In genomic region chr14:104802120-104802912, GRCh38 we compare ENCODE assay signal across 13 cellular contexts. TPM values are rescaled to one million over a fixed set of nuclear protein-coding genes. Genes with fewer than 3 reads are reported as not detected.
A peak's percentile ranks its signal among the peaks of the same experiment; 100 is the strongest.
DNase-seq lines count a peak whose midpoint lies in the region; ATAC-seq and TF ChIP-seq lines count a peak whose summit lies in the region.
"Had no signal": no experiment of that assay in that cellular context is flagged by ENCODE, and none has a peak within 500 bp of the region (broad histone marks: within the 10 kb centered on the region; RNA-seq: fewer than 3 reads in every experiment).

No MANE protein-coding gene starts in this region.

- H3K79me2 ChIP-seq in GM23338 (replicated peaks; ENCODE audit: insufficient read depth) = no peaks in the 10 kb centered on the region

- 0 out of 2 replicates have a peak, but pooled peaks cover 3% of the 10 kb centered on the region for H3K9me2 ChIP-seq in GM23338 (ENCODE audit: insufficient read depth)

- TF ChIP-seq CTCF in CD14-positive monocyte (IDR thresholded peaks at IDR 0.05) = no peak
- no peak for TF ChIP-seq CTCF in GM23338 (conservative IDR thresholded peaks at IDR 0.05; ENCODE audit: low read depth in 2 of 2)
- TF ChIP-seq CTCF in nephron (IDR thresholded peaks at IDR 0.05; ENCODE audit: unreplicated experiment in 3 of 3) = no peak
- TF ChIP-seq CTCF in omental fat pad (IDR thresholded peaks at IDR 0.05) = no peak

- H3K27ac ChIP-seq in GM23338 (ENCODE audit: low read depth) = no peak overlapping the region
- H3K27ac ChIP-seq: neutrophil had no signal

- no peaks in the 10 kb centered on the region for H4K20me1 ChIP-seq in GM23338 (replicated peaks; ENCODE audit: insufficient read depth)

- H3K4me1 Mint-ChIP-seq in CD14-positive monocyte (peaks cover 29% of the 10 kb centered on the region), GM23338 (peaks cover 22% of the 10 kb centered on the region), nephron (peaks cover 15% of the 10 kb centered on the region)
- peaks cover 27% of the 10 kb centered on the region for H3K4me1 Mint-ChIP-seq in activated naive CD8-positive, alpha-beta T cell (ENCODE audit: low read depth)

- no peak overlapping the region for H2AFZ ChIP-seq in GM23338

- intact Hi-C loops in CD14-positive monocyte (cut with micrococcal nuclease) = no loop called here

- H3K27me3 ChIP-seq in GM23338 (ENCODE audit: insufficient read depth) = peaks cover 48% of the 10 kb centered on the region

- ATAC-seq in GM23338 (no peak), HG02938 (IDR thresholded peaks at IDR 0.05; ENCODE audit: unreplicated experiment) (no peak), omental fat pad (ENCODE audit: low FRiP score) (no peak)

- H3F3A ChIP-seq in GM23338 (replicated peaks; ENCODE audit: low read depth) = peaks cover 12% of the 10 kb centered on the region; the same call in 1 of the 2 replicates

- DNase-seq in CD14-positive monocyte (ENCODE audit: low spot score) (no peak), GM23338 (ENCODE audit: low spot score) (no peak), NCI-H187 treated with DMSO at 0.1 percent for 48 hours (lab: John Stamatoyannopoulos, UW) (no peak), NOMO-1 treated with dmso at 0.1 percent for 144 hours (lab: John Stamatoyannopoulos, UW; ENCODE audit: unreplicated experiment) (no peak), omental fat pad (ENCODE audit: low spot score) (no peak)
- DNase-seq: activated CD4-positive, alpha-beta T cell treated with anti-CD3 and anti-CD28 coated beads for 1 hour; dermis blood vessel endothelial cell; kidney; SHP77 had no signal

- H3K27me3 Mint-ChIP-seq in CD14-positive monocyte (ENCODE audit: low read depth in 3 of 3) (peaks cover 20 to 45% (median 33%) of the 10 kb centered on the region in 3 donors), GM23338 (ENCODE audit: insufficient read depth, low read depth, poor library complexity) (peaks cover 60% of the 10 kb centered on the region), nephron (ENCODE audit: low read depth) (peaks cover 18% of the 10 kb centered on the region)
- H3K27me3 Mint-ChIP-seq in activated naive CD8-positive, alpha-beta T cell = no peaks in the 10 kb centered on the region

- H3K27ac Mint-ChIP-seq in CD14-positive monocyte (peak overlapping the region in 1 of 7 donors; percentile 59), GM23338 (no peak overlapping the region), nephron (no peak overlapping the region)
- H3K27ac Mint-ChIP-seq in activated naive CD8-positive, alpha-beta T cell = no peak overlapping the region

- no peak overlapping the region for H3K4me2 ChIP-seq in GM23338

- H3K9me3 Mint-ChIP-seq in CD14-positive monocyte (no peaks in the 10 kb centered on the region), GM23338 (peaks cover 11% of the 10 kb centered on the region), nephron (no peaks in the 10 kb centered on the region)
- no peaks in the 10 kb centered on the region for H3K9me3 Mint-ChIP-seq in activated naive CD8-positive, alpha-beta T cell (ENCODE audit: low read depth)

- H3K4me3 ChIP-seq in GM23338 = no peak overlapping the region

- H3K36me3 ChIP-seq in GM23338 (ENCODE audit: insufficient read depth) = no peaks in the 10 kb centered on the region
- H3K36me3 ChIP-seq: neutrophil had no signal

- H3K36me3 Mint-ChIP-seq in CD14-positive monocyte (peaks cover 0 to 4% of the 10 kb centered on the region in 2 donors), GM23338 (ENCODE audit: low read depth) (no peaks in the 10 kb centered on the region), nephron (ENCODE audit: low read depth) (no peaks in the 10 kb centered on the region)
- no peaks in the 10 kb centered on the region for H3K36me3 Mint-ChIP-seq in activated naive CD8-positive, alpha-beta T cell

- H3K4me1 ChIP-seq in GM23338 (ENCODE audit: insufficient read depth) = peaks cover 16% of the 10 kb centered on the region; the same call in 1 of the 2 replicates

- peak overlapping the region; percentile 83 to 89 for H3K4me3 Mint-ChIP-seq in CD14-positive monocyte
- peak overlapping the region; percentile 76; the same call in 1 of the 3 replicates for H3K4me3 Mint-ChIP-seq in GM23338
- H3K4me3 Mint-ChIP-seq in activated naive CD8-positive, alpha-beta T cell = peak overlapping the region; percentile 59
- peak overlapping the region; percentile 76 to 89 (median 77) for H3K4me3 Mint-ChIP-seq in nephron

TF ChIP-seq in GM23338, 12 proteins besides CTCF, POLR2A, EP300 and RAD21 (continues in another document):
- TF ChIP-seq, protein P1, sequence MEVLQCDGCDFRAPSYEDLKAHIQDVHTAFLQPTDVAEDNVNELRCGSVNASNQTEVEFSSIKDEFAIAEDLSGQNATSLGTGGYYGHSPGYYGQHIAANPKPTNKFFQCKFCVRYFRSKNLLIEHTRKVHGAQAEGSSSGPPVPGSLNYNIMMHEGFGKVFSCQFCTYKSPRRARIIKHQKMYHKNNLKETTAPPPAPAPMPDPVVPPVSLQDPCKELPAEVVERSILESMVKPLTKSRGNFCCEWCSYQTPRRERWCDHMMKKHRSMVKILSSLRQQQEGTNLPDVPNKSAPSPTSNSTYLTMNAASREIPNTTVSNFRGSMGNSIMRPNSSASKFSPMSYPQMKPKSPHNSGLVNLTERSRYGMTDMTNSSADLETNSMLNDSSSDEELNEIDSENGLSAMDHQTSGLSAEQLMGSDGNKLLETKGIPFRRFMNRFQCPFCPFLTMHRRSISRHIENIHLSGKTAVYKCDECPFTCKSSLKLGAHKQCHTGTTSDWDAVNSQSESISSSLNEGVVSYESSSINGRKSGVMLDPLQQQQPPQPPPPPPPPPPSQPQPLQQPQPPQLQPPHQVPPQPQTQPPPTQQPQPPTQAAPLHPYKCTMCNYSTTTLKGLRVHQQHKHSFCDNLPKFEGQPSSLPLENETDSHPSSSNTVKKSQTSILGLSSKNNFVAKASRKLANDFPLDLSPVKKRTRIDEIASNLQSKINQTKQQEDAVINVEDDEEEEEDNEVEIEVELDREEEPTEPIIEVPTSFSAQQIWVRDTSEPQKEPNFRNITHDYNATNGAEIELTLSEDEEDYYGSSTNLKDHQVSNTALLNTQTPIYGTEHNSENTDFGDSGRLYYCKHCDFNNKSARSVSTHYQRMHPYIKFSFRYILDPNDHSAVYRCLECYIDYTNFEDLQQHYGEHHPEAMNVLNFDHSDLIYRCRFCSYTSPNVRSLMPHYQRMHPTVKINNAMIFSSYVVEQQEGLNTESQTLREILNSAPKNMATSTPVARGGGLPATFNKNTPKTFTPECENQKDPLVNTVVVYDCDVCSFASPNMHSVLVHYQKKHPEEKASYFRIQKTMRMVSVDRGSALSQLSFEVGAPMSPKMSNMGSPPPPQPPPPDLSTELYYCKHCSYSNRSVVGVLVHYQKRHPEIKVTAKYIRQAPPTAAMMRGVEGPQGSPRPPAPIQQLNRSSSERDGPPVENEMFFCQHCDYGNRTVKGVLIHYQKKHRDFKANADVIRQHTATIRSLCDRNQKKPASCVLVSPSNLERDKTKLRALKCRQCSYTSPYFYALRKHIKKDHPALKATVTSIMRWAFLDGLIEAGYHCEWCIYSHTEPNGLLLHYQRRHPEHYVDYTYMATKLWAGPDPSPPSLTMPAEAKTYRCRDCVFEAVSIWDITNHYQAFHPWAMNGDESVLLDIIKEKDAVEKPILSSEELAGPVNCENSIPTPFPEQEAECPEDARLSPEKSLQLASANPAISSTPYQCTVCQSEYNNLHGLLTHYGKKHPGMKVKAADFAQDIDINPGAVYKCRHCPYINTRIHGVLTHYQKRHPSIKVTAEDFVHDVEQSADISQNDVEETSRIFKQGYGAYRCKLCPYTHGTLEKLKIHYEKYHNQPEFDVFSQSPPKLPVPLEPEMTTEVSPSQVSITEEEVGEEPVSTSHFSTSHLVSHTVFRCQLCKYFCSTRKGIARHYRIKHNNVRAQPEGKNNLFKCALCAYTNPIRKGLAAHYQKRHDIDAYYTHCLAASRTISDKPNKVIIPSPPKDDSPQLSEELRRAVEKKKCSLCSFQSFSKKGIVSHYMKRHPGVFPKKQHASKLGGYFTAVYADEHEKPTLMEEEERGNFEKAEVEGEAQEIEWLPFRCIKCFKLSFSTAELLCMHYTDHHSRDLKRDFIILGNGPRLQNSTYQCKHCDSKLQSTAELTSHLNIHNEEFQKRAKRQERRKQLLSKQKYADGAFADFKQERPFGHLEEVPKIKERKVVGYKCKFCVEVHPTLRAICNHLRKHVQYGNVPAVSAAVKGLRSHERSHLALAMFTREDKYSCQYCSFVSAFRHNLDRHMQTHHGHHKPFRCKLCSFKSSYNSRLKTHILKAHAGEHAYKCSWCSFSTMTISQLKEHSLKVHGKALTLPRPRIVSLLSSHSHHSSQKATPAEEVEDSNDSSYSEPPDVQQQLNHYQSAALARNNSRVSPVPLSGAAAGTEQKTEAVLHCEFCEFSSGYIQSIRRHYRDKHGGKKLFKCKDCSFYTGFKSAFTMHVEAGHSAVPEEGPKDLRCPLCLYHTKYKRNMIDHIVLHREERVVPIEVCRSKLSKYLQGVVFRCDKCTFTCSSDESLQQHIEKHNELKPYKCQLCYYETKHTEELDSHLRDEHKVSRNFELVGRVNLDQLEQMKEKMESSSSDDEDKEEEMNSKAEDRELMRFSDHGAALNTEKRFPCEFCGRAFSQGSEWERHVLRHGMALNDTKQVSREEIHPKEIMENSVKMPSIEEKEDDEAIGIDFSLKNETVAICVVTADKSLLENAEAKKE (CRISPR knock-in tag; IDR thresholded peaks at IDR 0.05) = no peak
- TF ChIP-seq JUNB (IDR thresholded peaks at IDR 0.05; ENCODE audit: unreplicated experiment) (no peak), EZH2 (IDR thresholded peaks at IDR 0.05; ENCODE audit: low read depth, unreplicated experiment) (no peak), EZH2phosphoT487 (IDR thresholded peaks at IDR 0.05; ENCODE audit: unreplicated experiment) (no peak), POLR2AphosphoS5 (IDR thresholded peaks at IDR 0.05; ENCODE audit: low read depth) (no peak), STAT1 (IDR thresholded peaks at IDR 0.05; ENCODE audit: unreplicated experiment) (no peak), CREB1 (CRISPR knock-in tag; IDR thresholded peaks at IDR 0.05; ENCODE audit: low read depth) (no peak), ZNF114 (CRISPR knock-in tag; IDR thresholded peaks at IDR 0.05) (no peak)

RNA-seq across cellular contexts. Expression of gene ZBTB42, which starts 1.4 kb away (rescaled TPM):
- polyA plus RNA-seq in CD14-positive monocyte (under 1 TPM; 0.49 to 0.68 TPM), GM23338 (2016; fragmentation: Nextera tagmentation; extraction: Ambion mirVana) (0.66 and 0.70 TPM in 2 replicates)
- 4.4 and 7.5 TPM in 2 replicates for total RNA-seq in GM23338 (2014; rRNA removed; shearing (Covaris generic))
- total RNA-seq in omental fat pad = 1 to 10 TPM; 3.0 to 8.0 (median 6.3) TPM

RNA-seq across cellular contexts. Expression of gene AKT1, which starts 6.8 kb away (rescaled TPM):
- polyA plus RNA-seq in CD14-positive monocyte (10 to 100 TPM in 1 of 2 donors, 1 to 10 TPM in 1; 7.2 to 26.4 TPM), GM23338 (2016; fragmentation: Nextera tagmentation; extraction: Ambion mirVana) (19.2 and 23.7 TPM in 2 replicates)
- 74.3 and 78.7 TPM in 2 replicates for total RNA-seq in GM23338 (2014; rRNA removed; shearing (Covaris generic))
- total RNA-seq in omental fat pad = 100 to 1,000 TPM; 104 to 121 (median 107) TPM

RNA-seq across cellular contexts. Expression of gene SIVA1, which starts 49.4 kb away (rescaled TPM):
- polyA plus RNA-seq in CD14-positive monocyte (100 to 1,000 TPM; 156 to 193 TPM), GM23338 (2016; fragmentation: Nextera tagmentation; extraction: Ambion mirVana) (215 and 225 TPM in 2 replicates)
- 381 and 392 TPM in 2 replicates for total RNA-seq in GM23338 (2014; rRNA removed; shearing (Covaris generic))
- 100 to 1,000 TPM; 141 to 262 (median 167) TPM for total RNA-seq in omental fat pad
